In the genomic region with DNA sequence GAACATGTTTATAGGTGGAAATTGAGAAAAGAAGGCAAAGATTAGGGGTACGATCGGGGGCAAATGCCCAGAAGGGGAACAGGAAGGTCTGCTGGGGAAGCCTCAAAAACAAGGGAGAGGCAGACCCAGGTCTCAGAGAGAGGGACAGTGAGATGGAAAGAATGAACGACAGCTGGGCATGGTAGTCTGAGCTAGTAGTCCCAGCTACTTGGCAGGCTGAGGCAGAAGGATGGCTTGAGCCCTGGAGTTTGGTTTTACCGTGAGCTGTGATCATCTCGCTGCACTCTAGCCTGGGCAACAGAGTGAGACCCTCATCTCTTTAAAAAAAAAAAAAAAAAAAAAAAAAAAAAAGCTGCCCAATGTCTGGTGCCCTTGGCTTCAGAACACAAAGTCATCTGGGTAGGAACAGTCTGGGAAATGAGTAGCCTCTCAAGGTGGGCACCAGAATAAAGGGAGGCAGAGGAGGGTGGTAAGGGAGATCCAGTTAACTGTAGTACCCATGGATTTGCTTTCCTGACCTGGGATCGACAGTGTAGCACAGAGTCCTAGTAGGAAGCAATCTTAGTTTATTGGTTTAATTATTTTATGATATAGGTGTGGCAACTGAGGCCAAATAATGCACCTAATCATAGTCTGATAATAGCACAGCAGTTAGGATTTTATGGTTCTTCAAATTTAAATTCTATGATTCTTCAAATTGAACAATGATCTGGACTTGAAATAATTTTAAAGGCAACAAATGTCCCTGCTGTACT, we compare ENCODE assay signal across 18 cellular contexts. TPM values are rescaled to one million over a fixed set of nuclear protein-coding genes. Genes with fewer than 3 reads are reported as not detected.
A peak's percentile ranks its signal among the peaks of the same experiment; 100 is the strongest.
DNase-seq lines count a peak whose midpoint lies in the region; ATAC-seq and TF ChIP-seq lines count a peak whose summit lies in the region.
"Had no signal": no experiment of that assay in that cellular context is flagged by ENCODE, and none has a peak within 500 bp of the region (broad histone marks: within the 10 kb centered on the region; RNA-seq: fewer than 3 reads in every experiment).

No MANE protein-coding gene starts in this region.

- intact Hi-C loops in activated CD4-positive, alpha-beta T cell treated with anti-CD3 and anti-CD28 coated beads, Interleukin-2, amount 10 ng/mL, durations not matched to agents 24 days and 14 days (cut with micrococcal nuclease): no loop called here

- H3K27me3 Mint-ChIP-seq in activated CD4-positive, alpha-beta T cell treated with anti-CD3 and anti-CD28 coated beads, Interleukin-2, amount 10 ng/mL, durations not matched to agents 24 days and 14 days: no peaks in the 10 kb centered on the region
- no peaks in the 10 kb centered on the region for H3K27me3 Mint-ChIP-seq in activated naive CD8-positive, alpha-beta T cell treated with anti-CD3 and anti-CD28 coated beads, Interleukin-2, amount 10 ng/mL, durations not matched to agents 7 days and 5 days
- H3K27me3 Mint-ChIP-seq in progenitor cell of endocrine pancreas: peaks cover 3% of the 10 kb centered on the region

- H3K27ac ChIP-seq in HL-60 (replicated peaks): peak overlapping the region; percentile 98; the same call in 1 of the 2 replicates
- H3K27ac ChIP-seq: A549, cardiac muscle cell, heart left ventricle, tibial artery, VCaP had no signal

- ATAC-seq in activated naive CD8-positive, alpha-beta T cell treated with anti-CD3 and anti-CD28 coated beads, Interleukin-2, amount 10 ng/mL, durations not matched to agents 7 days and 5 days (ENCODE audit: low read depth): no peak
- no peak for ATAC-seq in GM21390 (IDR thresholded peaks at IDR 0.05; ENCODE audit: unreplicated experiment)
- ATAC-seq: A549, heart left ventricle had no signal

- POLR2A ChIA-PET in activated naive CD8-positive, alpha-beta T cell treated with anti-CD3 and anti-CD28 coated beads, Interleukin-2, amount 10 ng/mL, durations not matched to agents 7 days and 5 days (lab: Charles Lee): interaction anchor here (0.5 to 2.9 kb wide), 13 partner anchors 9 to 634 kb away, joined by 3 to 27 read pairs (median 5); no protein-coding TSS in a partner anchor

- peaks cover 58% of the 10 kb centered on the region for H3K4me1 Mint-ChIP-seq in activated CD4-positive, alpha-beta T cell treated with anti-CD3 and anti-CD28 coated beads, Interleukin-2, amount 10 ng/mL, durations not matched to agents 24 days and 14 days
- peaks cover 55% of the 10 kb centered on the region for H3K4me1 Mint-ChIP-seq in activated naive CD8-positive, alpha-beta T cell treated with anti-CD3 and anti-CD28 coated beads, Interleukin-2, amount 10 ng/mL, durations not matched to agents 7 days and 5 days
- peaks cover 28% of the 10 kb centered on the region for H3K4me1 Mint-ChIP-seq in progenitor cell of endocrine pancreas (ENCODE audit: low read depth)

- no peak overlapping the region for H3K4me3 ChIP-seq in HL-60 (replicated peaks; ENCODE audit: insufficient read depth, low read length)
- H3K4me3 ChIP-seq: A549, cardiac muscle cell, HAP-1, heart left ventricle, tibial artery had no signal

- peaks cover 74% of the 10 kb centered on the region for H3K36me3 Mint-ChIP-seq in activated CD4-positive, alpha-beta T cell treated with anti-CD3 and anti-CD28 coated beads, Interleukin-2, amount 10 ng/mL, durations not matched to agents 24 days and 14 days (ENCODE audit: low read depth)
- H3K36me3 Mint-ChIP-seq in activated naive CD8-positive, alpha-beta T cell treated with anti-CD3 and anti-CD28 coated beads, Interleukin-2, amount 10 ng/mL, durations not matched to agents 7 days and 5 days: peaks cover 69% of the 10 kb centered on the region
- peaks cover 13% of the 10 kb centered on the region for H3K36me3 Mint-ChIP-seq in progenitor cell of endocrine pancreas (ENCODE audit: insufficient read depth)

- H3K4me3 Mint-ChIP-seq in activated CD4-positive, alpha-beta T cell treated with anti-CD3 and anti-CD28 coated beads, Interleukin-2, amount 10 ng/mL, durations not matched to agents 24 days and 14 days: peak overlapping the region; percentile 94
- peak overlapping the region; percentile 93 for H3K4me3 Mint-ChIP-seq in activated naive CD8-positive, alpha-beta T cell treated with anti-CD3 and anti-CD28 coated beads, Interleukin-2, amount 10 ng/mL, durations not matched to agents 7 days and 5 days
- peak overlapping the region; percentile 35 for H3K4me3 Mint-ChIP-seq in progenitor cell of endocrine pancreas (ENCODE audit: low read depth)

- H3K9me3 Mint-ChIP-seq in activated CD4-positive, alpha-beta T cell treated with anti-CD3 and anti-CD28 coated beads, Interleukin-2, amount 10 ng/mL, durations not matched to agents 24 days and 14 days: no peaks in the 10 kb centered on the region
- no peaks in the 10 kb centered on the region for H3K9me3 Mint-ChIP-seq in activated naive CD8-positive, alpha-beta T cell treated with anti-CD3 and anti-CD28 coated beads, Interleukin-2, amount 10 ng/mL, durations not matched to agents 7 days and 5 days
- no peaks in the 10 kb centered on the region for H3K9me3 Mint-ChIP-seq in progenitor cell of endocrine pancreas (ENCODE audit: low read depth)

- H3K27ac Mint-ChIP-seq in activated CD4-positive, alpha-beta T cell treated with anti-CD3 and anti-CD28 coated beads, Interleukin-2, amount 10 ng/mL, durations not matched to agents 24 days and 14 days: peak overlapping the region; percentile 97
- peak overlapping the region; percentile 88 for H3K27ac Mint-ChIP-seq in activated naive CD8-positive, alpha-beta T cell treated with anti-CD3 and anti-CD28 coated beads, Interleukin-2, amount 10 ng/mL, durations not matched to agents 7 days and 5 days
- no peak overlapping the region for H3K27ac Mint-ChIP-seq in progenitor cell of endocrine pancreas

- no peaks in the 10 kb centered on the region for H3K27me3 ChIP-seq in HL-60 (ENCODE audit: insufficient read depth, poor library complexity, severe bottlenecking)

- TF ChIP-seq CTCF in HL-60 (IDR thresholded peaks at IDR 0.05; ENCODE audit: insufficient read depth, low read length) (no peak), progenitor cell of endocrine pancreas (IDR thresholded peaks at IDR 0.05; ENCODE audit: unreplicated experiment) (no peak)

- no peak for DNase-seq in activated CD4-positive, alpha-beta T cell treated with anti-CD3 and anti-CD28 coated beads, Interleukin-2, amount 10 ng/mL, durations not matched to agents 24 days and 14 days
- no peak for DNase-seq in activated CD4-positive, alpha-beta T cell treated with anti-CD3 and anti-CD28 coated beads, Interleukin-2, amount 50 U/mL, for 48 hours
- DNase-seq in HL-60 (ENCODE audit: low read depth in 1 of 2, low spot score in 1 of 2) (no peak), progenitor cell of endocrine pancreas (ENCODE audit: low spot score, unreplicated experiment) (no peak), NCI-H1105 (lab: John Stamatoyannopoulos, UW) (no peak), Ammon's horn (ENCODE audit: low spot score) (no peak)
- no peak for DNase-seq in activated naive CD8-positive, alpha-beta T cell treated with anti-CD3 and anti-CD28 coated beads, Interleukin-2, amount 10 ng/mL, durations not matched to agents 7 days and 5 days
- DNase-seq: DMS53, heart left ventricle, NCI-H187, NCI-H526 treated with DMSO at 0.1 percent for 48 hours, SHP77 had no signal

RNA-seq across cellular contexts. Expression of a gene that starts 3.5 kb away (rescaled TPM):
- 378 and 383 TPM in 2 replicates for total RNA-seq in activated CD4-positive, alpha-beta T cell treated with anti-CD3 and anti-CD28 coated beads, Interleukin-2, amount 10 ng/mL, durations not matched to agents 24 days and 14 days
- total RNA-seq in activated naive CD8-positive, alpha-beta T cell treated with anti-CD3 and anti-CD28 coated beads, Interleukin-2, amount 10 ng/mL, durations not matched to agents 7 days and 5 days: 100 to 1,000 TPM; 320 to 355 TPM
- 70.3 and 79.8 TPM in 2 replicates for total RNA-seq in progenitor cell of endocrine pancreas

RNA-seq across cellular contexts. Expression of a gene that starts 45.8 kb away (rescaled TPM):
- 0.24 and 0.63 TPM in 2 replicates for total RNA-seq in activated CD4-positive, alpha-beta T cell treated with anti-CD3 and anti-CD28 coated beads, Interleukin-2, amount 10 ng/mL, durations not matched to agents 24 days and 14 days
- total RNA-seq in activated naive CD8-positive, alpha-beta T cell treated with anti-CD3 and anti-CD28 coated beads, Interleukin-2, amount 10 ng/mL, durations not matched to agents 7 days and 5 days: under 1 TPM; 0.11 to 0.14 TPM
- 2.3 and 2.5 TPM in 2 replicates for total RNA-seq in progenitor cell of endocrine pancreas

Comparison
In these comparisons a context has a peak if more than half of its experiments do, and no peak if none do; other contexts are left out.
1. H3K4me3 Mint-ChIP-seq: peak in every context shown above with its lines; median percentile 94 in activated CD4-positive, alpha-beta T cell treated with anti-CD3 and anti-CD28 coated beads, Interleukin-2, amount 10 ng/mL, durations not matched to agents 24 days and 14 days; 93 in activated naive CD8-positive, alpha-beta T cell treated with anti-CD3 and anti-CD28 coated beads, Interleukin-2, amount 10 ng/mL, durations not matched to agents 7 days and 5 days; 35 in progenitor cell of endocrine pancreas.